ENCODE assay signal across 2 cellular contexts in the genomic region with DNA sequence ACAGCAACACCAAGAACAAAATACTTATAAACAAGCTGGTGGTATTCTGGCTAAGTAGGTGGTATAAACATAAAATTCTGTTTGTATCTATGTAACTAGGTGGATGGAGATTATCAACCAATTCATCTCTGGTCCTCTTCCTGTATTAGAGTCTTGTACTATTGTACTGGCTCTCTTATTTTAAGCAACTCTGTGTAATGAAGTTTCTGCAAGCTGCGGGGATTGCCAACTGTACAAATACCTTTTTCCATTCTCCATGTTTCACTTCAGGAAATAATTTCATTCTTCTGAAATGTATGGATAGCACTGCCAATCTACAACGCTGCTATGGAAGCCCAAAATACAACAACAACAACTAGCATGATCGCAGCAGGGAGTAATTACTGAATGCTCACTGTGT.
TF ChIP-seq lines count a peak whose summit lies in the region.

No MANE protein-coding gene starts in this region.

TF ChIP-seq in SK-N-SH, 30 proteins besides CTCF, POLR2A, EP300 and RAD21 (continued from another document):
- TF ChIP-seq, protein P1, sequence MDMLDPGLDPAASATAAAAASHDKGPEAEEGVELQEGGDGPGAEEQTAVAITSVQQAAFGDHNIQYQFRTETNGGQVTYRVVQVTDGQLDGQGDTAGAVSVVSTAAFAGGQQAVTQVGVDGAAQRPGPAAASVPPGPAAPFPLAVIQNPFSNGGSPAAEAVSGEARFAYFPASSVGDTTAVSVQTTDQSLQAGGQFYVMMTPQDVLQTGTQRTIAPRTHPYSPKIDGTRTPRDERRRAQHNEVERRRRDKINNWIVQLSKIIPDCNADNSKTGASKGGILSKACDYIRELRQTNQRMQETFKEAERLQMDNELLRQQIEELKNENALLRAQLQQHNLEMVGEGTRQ (IDR thresholded peaks at IDR 0.05; ENCODE audit: borderline replicate concordance, low read depth, low read length): no peak
- TF ChIP-seq, protein P2, sequence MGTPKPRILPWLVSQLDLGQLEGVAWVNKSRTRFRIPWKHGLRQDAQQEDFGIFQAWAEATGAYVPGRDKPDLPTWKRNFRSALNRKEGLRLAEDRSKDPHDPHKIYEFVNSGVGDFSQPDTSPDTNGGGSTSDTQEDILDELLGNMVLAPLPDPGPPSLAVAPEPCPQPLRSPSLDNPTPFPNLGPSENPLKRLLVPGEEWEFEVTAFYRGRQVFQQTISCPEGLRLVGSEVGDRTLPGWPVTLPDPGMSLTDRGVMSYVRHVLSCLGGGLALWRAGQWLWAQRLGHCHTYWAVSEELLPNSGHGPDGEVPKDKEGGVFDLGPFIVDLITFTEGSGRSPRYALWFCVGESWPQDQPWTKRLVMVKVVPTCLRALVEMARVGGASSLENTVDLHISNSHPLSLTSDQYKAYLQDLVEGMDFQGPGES (IDR thresholded peaks at IDR 0.05; ENCODE audit: low read depth, low read length): no peak
- TF ChIP-seq RCOR1 (IDR thresholded peaks at IDR 0.05; ENCODE audit: low read length): no peak
- TF ChIP-seq, protein P3, sequence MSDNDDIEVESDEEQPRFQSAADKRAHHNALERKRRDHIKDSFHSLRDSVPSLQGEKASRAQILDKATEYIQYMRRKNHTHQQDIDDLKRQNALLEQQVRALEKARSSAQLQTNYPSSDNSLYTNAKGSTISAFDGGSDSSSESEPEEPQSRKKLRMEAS (IDR thresholded peaks at IDR 0.05; ENCODE audit: low read depth): no peak

TF ChIP-seq in SK-N-SH treated with all-trans-retinoic acid at 6 μM for 48 hours, 23 proteins besides CTCF, POLR2A, EP300 and RAD21 (continued from another document):
- TF ChIP-seq, protein P4, sequence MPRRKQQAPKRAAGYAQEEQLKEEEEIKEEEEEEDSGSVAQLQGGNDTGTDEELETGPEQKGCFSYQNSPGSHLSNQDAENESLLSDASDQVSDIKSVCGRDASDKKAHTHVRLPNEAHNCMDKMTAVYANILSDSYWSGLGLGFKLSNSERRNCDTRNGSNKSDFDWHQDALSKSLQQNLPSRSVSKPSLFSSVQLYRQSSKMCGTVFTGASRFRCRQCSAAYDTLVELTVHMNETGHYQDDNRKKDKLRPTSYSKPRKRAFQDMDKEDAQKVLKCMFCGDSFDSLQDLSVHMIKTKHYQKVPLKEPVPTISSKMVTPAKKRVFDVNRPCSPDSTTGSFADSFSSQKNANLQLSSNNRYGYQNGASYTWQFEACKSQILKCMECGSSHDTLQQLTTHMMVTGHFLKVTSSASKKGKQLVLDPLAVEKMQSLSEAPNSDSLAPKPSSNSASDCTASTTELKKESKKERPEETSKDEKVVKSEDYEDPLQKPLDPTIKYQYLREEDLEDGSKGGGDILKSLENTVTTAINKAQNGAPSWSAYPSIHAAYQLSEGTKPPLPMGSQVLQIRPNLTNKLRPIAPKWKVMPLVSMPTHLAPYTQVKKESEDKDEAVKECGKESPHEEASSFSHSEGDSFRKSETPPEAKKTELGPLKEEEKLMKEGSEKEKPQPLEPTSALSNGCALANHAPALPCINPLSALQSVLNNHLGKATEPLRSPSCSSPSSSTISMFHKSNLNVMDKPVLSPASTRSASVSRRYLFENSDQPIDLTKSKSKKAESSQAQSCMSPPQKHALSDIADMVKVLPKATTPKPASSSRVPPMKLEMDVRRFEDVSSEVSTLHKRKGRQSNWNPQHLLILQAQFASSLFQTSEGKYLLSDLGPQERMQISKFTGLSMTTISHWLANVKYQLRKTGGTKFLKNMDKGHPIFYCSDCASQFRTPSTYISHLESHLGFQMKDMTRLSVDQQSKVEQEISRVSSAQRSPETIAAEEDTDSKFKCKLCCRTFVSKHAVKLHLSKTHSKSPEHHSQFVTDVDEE (CRISPR knock-in tag; IDR thresholded peaks at IDR 0.05): no peak
- TF ChIP-seq CSDC2 (CRISPR knock-in tag; IDR thresholded peaks at IDR 0.05): no peak
- TF ChIP-seq, protein P5, sequence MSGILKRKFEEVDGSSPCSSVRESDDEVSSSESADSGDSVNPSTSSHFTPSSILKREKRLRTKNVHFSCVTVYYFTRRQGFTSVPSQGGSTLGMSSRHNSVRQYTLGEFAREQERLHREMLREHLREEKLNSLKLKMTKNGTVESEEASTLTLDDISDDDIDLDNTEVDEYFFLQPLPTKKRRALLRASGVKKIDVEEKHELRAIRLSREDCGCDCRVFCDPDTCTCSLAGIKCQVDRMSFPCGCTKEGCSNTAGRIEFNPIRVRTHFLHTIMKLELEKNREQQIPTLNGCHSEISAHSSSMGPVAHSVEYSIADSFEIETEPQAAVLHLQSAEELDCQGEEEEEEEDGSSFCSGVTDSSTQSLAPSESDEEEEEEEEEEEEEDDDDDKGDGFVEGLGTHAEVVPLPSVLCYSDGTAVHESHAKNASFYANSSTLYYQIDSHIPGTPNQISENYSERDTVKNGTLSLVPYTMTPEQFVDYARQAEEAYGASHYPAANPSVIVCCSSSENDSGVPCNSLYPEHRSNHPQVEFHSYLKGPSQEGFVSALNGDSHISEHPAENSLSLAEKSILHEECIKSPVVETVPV (CRISPR knock-in tag; IDR thresholded peaks at IDR 0.05): no peak
